In the genomic region with DNA sequence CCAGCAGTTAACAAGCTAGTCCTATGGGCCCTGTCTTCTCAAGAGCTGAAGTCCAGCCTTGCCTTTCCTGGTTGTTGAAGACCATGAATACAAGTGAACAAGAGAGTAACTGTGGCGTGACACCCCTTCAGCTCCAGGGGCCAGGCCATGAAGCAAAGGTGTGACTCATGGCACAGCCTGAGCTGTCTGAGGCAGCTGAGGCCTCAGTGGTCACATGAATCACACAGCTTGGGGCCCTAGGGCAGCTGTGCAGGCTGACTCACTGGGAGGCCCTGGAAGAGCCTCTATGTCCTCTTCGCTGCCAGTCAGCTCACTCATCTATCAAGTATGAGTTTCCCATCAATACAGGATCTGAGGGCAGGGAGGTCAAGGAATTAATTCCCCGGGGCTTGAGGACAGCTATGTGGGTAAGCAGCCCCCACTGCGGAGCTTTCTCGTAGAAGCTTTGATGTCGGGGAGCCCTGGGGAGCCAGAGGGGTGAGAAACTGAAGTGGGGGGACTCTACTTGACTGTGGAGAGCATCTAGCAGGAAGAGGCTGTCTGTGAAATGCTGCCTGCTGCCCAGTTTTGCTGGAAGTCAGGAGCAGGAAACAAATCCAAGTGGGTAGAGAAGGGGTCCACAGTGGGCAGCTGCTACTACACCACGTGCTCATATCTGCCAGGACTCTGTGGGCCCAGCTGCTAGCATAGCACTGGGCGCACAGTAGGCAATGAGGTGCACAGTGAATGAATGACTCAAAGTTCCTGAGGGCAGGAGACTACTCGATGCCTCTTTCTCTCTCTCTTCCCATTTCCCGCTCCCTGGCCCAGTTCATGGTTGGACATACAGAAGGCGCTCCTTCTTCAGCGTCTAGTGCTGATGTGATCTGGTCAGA, we compare ENCODE assay signal across 1 cellular context.
A peak's percentile ranks its signal among the peaks of the same experiment; 100 is the strongest.
TF ChIP-seq lines count a peak whose summit lies in the region.

No MANE protein-coding gene starts in this region.

TF ChIP-seq in HepG2, 621 proteins besides CTCF, POLR2A, EP300 and RAD21 (continued from another document and continues in another):
- TF ChIP-seq, protein P1, sequence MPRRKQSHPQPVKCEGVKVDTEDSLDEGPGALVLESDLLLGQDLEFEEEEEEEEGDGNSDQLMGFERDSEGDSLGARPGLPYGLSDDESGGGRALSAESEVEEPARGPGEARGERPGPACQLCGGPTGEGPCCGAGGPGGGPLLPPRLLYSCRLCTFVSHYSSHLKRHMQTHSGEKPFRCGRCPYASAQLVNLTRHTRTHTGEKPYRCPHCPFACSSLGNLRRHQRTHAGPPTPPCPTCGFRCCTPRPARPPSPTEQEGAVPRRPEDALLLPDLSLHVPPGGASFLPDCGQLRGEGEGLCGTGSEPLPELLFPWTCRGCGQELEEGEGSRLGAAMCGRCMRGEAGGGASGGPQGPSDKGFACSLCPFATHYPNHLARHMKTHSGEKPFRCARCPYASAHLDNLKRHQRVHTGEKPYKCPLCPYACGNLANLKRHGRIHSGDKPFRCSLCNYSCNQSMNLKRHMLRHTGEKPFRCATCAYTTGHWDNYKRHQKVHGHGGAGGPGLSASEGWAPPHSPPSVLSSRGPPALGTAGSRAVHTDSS (CRISPR knock-in tag; conservative IDR thresholded peaks at IDR 0.05), result no peak
- no peak for TF ChIP-seq ZNF724P (CRISPR knock-in tag; IDR thresholded peaks at IDR 0.05; ENCODE audit: borderline replicate concordance)
- TF ChIP-seq NFKB2 (CRISPR knock-in tag; IDR thresholded peaks at IDR 0.05; ENCODE audit: borderline replicate concordance), result no peak
- TF ChIP-seq PRDM4 (CRISPR knock-in tag; IDR thresholded peaks at IDR 0.05; ENCODE audit: borderline replicate concordance), result no peak
- no peak for TF ChIP-seq ZNF788 (CRISPR knock-in tag; IDR thresholded peaks at IDR 0.05; ENCODE audit: borderline replicate concordance)
- TF ChIP-seq RFX3 (CRISPR knock-in tag; IDR thresholded peaks at IDR 0.05), result 0 out of 2 replicates have a peak, but pooled peaks have one; percentile 24
- no peak for TF ChIP-seq FOXP4 (CRISPR knock-in tag; IDR thresholded peaks at IDR 0.05)
- TF ChIP-seq ZNF580 (CRISPR knock-in tag; IDR thresholded peaks at IDR 0.05; ENCODE audit: borderline replicate concordance, low read depth), result peak; percentile 89; the same call in 1 of the 2 replicates
- peak; percentile 77; the same call in 1 of the 2 replicates for TF ChIP-seq ZKSCAN8 (CRISPR knock-in tag; IDR thresholded peaks at IDR 0.05; ENCODE audit: borderline replicate concordance)
- no peak for TF ChIP-seq SRF (IDR thresholded peaks at IDR 0.05; ENCODE audit: low read depth, low read length)
- TF ChIP-seq HOMEZ (CRISPR knock-in tag; IDR thresholded peaks at IDR 0.05; ENCODE audit: low read depth), result no peak; the same call in 1 of the 2 replicates
- peak; percentile 68; the same call in 1 of the 2 replicates for TF ChIP-seq KAT8 (CRISPR knock-in tag; IDR thresholded peaks at IDR 0.05)
- TF ChIP-seq ZNF225 (CRISPR knock-in tag; IDR thresholded peaks at IDR 0.05), result no peak
- TF ChIP-seq EED (CRISPR knock-in tag; IDR thresholded peaks at IDR 0.05), result no peak
- TF ChIP-seq FOXA3 (CRISPR knock-in tag; IDR thresholded peaks at IDR 0.05), result peak; percentile 74
- peak; percentile 50; the same call in 1 of the 2 replicates for TF ChIP-seq ZNF331 (CRISPR knock-in tag; IDR thresholded peaks at IDR 0.05)
- no peak for TF ChIP-seq STAT6 (CRISPR knock-in tag; IDR thresholded peaks at IDR 0.05; ENCODE audit: borderline replicate concordance)
- TF ChIP-seq SMAD9 (CRISPR knock-in tag; IDR thresholded peaks at IDR 0.05), result no peak
- TF ChIP-seq, protein P2, sequence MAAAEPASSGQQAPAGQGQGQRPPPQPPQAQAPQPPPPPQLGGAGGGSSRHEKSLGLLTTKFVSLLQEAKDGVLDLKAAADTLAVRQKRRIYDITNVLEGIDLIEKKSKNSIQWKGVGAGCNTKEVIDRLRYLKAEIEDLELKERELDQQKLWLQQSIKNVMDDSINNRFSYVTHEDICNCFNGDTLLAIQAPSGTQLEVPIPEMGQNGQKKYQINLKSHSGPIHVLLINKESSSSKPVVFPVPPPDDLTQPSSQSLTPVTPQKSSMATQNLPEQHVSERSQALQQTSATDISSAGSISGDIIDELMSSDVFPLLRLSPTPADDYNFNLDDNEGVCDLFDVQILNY (CRISPR knock-in tag; conservative IDR thresholded peaks at IDR 0.05), result no peak
- TF ChIP-seq NFRKB (IDR thresholded peaks at IDR 0.05), result no peak
- TF ChIP-seq, protein P3, sequence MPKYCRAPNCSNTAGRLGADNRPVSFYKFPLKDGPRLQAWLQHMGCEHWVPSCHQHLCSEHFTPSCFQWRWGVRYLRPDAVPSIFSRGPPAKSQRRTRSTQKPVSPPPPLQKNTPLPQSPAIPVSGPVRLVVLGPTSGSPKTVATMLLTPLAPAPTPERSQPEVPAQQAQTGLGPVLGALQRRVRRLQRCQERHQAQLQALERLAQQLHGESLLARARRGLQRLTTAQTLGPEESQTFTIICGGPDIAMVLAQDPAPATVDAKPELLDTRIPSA (CRISPR knock-in tag; IDR thresholded peaks at IDR 0.05; ENCODE audit: borderline replicate concordance), result no peak
- peak; percentile 33; the same call in 1 of the 2 replicates for TF ChIP-seq ZNF609 (CRISPR knock-in tag; IDR thresholded peaks at IDR 0.05; ENCODE audit: borderline replicate concordance)
- no peak for TF ChIP-seq ZNF234 (CRISPR knock-in tag; conservative IDR thresholded peaks at IDR 0.05)
- TF ChIP-seq ZNF232 (CRISPR knock-in tag; IDR thresholded peaks at IDR 0.05; ENCODE audit: borderline replicate concordance), result no peak
- TF ChIP-seq ARID3A (IDR thresholded peaks at IDR 0.05; ENCODE audit: low read depth, low read length), result 0 out of 2 replicates have a peak, but pooled peaks have one; percentile 72
- no peak for TF ChIP-seq SMARCC2 (IDR thresholded peaks at IDR 0.05)
- peak; percentile 92; the same call in 1 of the 2 replicates for TF ChIP-seq YEATS2 (CRISPR knock-in tag; IDR thresholded peaks at IDR 0.05; ENCODE audit: borderline replicate concordance)
- TF ChIP-seq, protein P4, sequence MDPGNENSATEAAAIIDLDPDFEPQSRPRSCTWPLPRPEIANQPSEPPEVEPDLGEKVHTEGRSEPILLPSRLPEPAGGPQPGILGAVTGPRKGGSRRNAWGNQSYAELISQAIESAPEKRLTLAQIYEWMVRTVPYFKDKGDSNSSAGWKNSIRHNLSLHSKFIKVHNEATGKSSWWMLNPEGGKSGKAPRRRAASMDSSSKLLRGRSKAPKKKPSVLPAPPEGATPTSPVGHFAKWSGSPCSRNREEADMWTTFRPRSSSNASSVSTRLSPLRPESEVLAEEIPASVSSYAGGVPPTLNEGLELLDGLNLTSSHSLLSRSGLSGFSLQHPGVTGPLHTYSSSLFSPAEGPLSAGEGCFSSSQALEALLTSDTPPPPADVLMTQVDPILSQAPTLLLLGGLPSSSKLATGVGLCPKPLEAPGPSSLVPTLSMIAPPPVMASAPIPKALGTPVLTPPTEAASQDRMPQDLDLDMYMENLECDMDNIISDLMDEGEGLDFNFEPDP (CRISPR knock-in tag; conservative IDR thresholded peaks at IDR 0.05), result no peak
- TF ChIP-seq RFX1 (IDR thresholded peaks at IDR 0.05), result no peak
